ENCODE assay signal across 17 cellular contexts in the genomic region with DNA sequence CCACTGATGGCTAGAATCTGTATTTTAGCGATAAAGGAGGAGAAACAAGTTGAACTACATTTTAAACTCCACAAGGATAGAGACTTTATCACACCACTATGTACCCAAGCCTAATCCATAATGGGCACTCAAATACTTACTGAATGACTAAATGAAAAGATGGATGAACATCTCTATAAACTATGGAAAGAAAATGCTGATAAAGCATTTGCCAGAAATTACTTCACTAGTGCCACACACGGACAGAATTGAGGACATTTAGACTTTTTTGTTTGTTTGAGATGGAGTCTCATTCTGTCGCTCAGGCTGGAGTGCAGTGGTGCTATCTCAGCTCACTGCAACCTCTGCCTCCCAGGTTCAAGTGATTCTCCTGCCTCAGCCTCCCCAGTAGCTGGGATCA. TPM values are rescaled to one million over a fixed set of nuclear protein-coding genes. Genes with fewer than 3 reads are reported as not detected.
DNase-seq lines count a peak whose midpoint lies in the region; ATAC-seq and TF ChIP-seq lines count a peak whose summit lies in the region.
"Had no signal": no experiment of that assay in that cellular context is flagged by ENCODE, and none has a peak within 500 bp of the region (broad histone marks: within the 10 kb centered on the region; RNA-seq: fewer than 3 reads in every experiment).

No MANE protein-coding gene starts in this region.

- 91 to 94% methylated on average over 3 of the region's 3 CpGs for WGBS in thyroid gland, 2 donors

- peak overlapping the region; percentile 96 for H3K4me3 Mint-ChIP-seq in activated naive CD4-positive, alpha-beta T cell treated with anti-CD3 and anti-CD28 coated beads, Interleukin-2, amount 50 U/mL, for 24 hours
- H3K4me3 Mint-ChIP-seq in glutamatergic neuron (ENCODE audit: unreplicated experiment): peak overlapping the region; percentile 97
- H3K4me3 Mint-ChIP-seq in nephron: peak overlapping the region; percentile 94 to 100 (median 96)
- H3K4me3 Mint-ChIP-seq: CD8-positive, alpha-beta T cell had no signal

- peaks cover 10 to 13% of the 10 kb centered on the region in 2 donors for H3K4me1 ChIP-seq in thyroid gland

- intact Hi-C loops in thyroid gland (cut with DNase I): no loop called here

- peaks cover 50% of the 10 kb centered on the region for H3K4me1 Mint-ChIP-seq in activated naive CD4-positive, alpha-beta T cell treated with anti-CD3 and anti-CD28 coated beads, Interleukin-2, amount 50 U/mL, for 24 hours
- H3K4me1 Mint-ChIP-seq in glutamatergic neuron (ENCODE audit: low read depth, unreplicated experiment): peaks cover 11% of the 10 kb centered on the region
- peaks cover 32% of the 10 kb centered on the region for H3K4me1 Mint-ChIP-seq in nephron

- H3K9me3 ChIP-seq in thyroid gland: no peaks in the 10 kb centered on the region

- no peaks in the 10 kb centered on the region for H3K27me3 Mint-ChIP-seq in activated naive CD4-positive, alpha-beta T cell treated with anti-CD3 and anti-CD28 coated beads, Interleukin-2, amount 50 U/mL, for 24 hours
- H3K27me3 Mint-ChIP-seq in glutamatergic neuron (ENCODE audit: unreplicated experiment): peaks cover 2% of the 10 kb centered on the region
- no peaks in the 10 kb centered on the region for H3K27me3 Mint-ChIP-seq in nephron (ENCODE audit: low read depth)

- H3K36me3 ChIP-seq in thyroid gland: no peaks in the 10 kb centered on the region

- TF ChIP-seq CTCF in glutamatergic neuron (IDR thresholded peaks at IDR 0.05; ENCODE audit: partially characterized antibody, unreplicated experiment): no peak
- TF ChIP-seq CTCF in nephron (IDR thresholded peaks at IDR 0.05; ENCODE audit: unreplicated experiment in 3 of 3): no peak
- no peak for TF ChIP-seq CTCF in thyroid gland (IDR thresholded peaks at IDR 0.05)

- no peak overlapping the region for H3K27ac Mint-ChIP-seq in activated naive CD4-positive, alpha-beta T cell treated with anti-CD3 and anti-CD28 coated beads, Interleukin-2, amount 50 U/mL, for 24 hours
- H3K27ac Mint-ChIP-seq in activated naive CD4-positive, alpha-beta T cell treated with anti-CD3 and anti-CD28 coated beads, Interleukin-2, amount 50 U/mL, for 72 hours: peak overlapping the region in 1 of 2 donors; percentile 98
- H3K27ac Mint-ChIP-seq in glutamatergic neuron (ENCODE audit: unreplicated experiment) (no peak overlapping the region), nephron (peak overlapping the region in 1 of 3 experiments; percentile 33)
- H3K27ac Mint-ChIP-seq: GM23338 had no signal

- H3K9me3 Mint-ChIP-seq in activated naive CD4-positive, alpha-beta T cell treated with anti-CD3 and anti-CD28 coated beads, Interleukin-2, amount 50 U/mL, for 24 hours: no peaks in the 10 kb centered on the region
- no peaks in the 10 kb centered on the region for H3K9me3 Mint-ChIP-seq in activated naive CD4-positive, alpha-beta T cell treated with anti-CD3 and anti-CD28 coated beads, Interleukin-2, amount 50 U/mL, for 72 hours
- H3K9me3 Mint-ChIP-seq in glutamatergic neuron (ENCODE audit: unreplicated experiment) (peaks cover 3% of the 10 kb centered on the region), nephron (no peaks in the 10 kb centered on the region)
- H3K9me3 Mint-ChIP-seq: CD8-positive, alpha-beta T cell; GM23338 had no signal

- no peak overlapping the region for H3K27ac ChIP-seq in thyroid gland

- no peaks in the 10 kb centered on the region for H3K27me3 ChIP-seq in thyroid gland

- TF ChIP-seq POLR2A in thyroid gland (IDR thresholded peaks at IDR 0.05): no peak

- DNase-seq in activated naive CD4-positive, alpha-beta T cell treated with anti-CD3 and anti-CD28 coated beads, Interleukin-2, amount 50 U/mL, for 72 hours (ENCODE audit: low spot score in 2 of 2): no peak
- DNase-seq in glutamatergic neuron (no peak), NCI-H510A (lab: John Stamatoyannopoulos, UW) (no peak), thyroid gland (no peak), AG08396 (ENCODE audit: low spot score) (no peak), retina (no peak)
- DNase-seq: AML-193; CD8-positive, alpha-beta T cell; GF-D8; KBM-7; NCI-H1048; NCI-H2227 treated with DMSO at 0.1 percent for 48 hours; NCI-H526; RPMI8226 had no signal

- H3K36me3 Mint-ChIP-seq in activated naive CD4-positive, alpha-beta T cell treated with anti-CD3 and anti-CD28 coated beads, Interleukin-2, amount 50 U/mL, for 24 hours: peaks cover 4% of the 10 kb centered on the region
- H3K36me3 Mint-ChIP-seq in activated naive CD4-positive, alpha-beta T cell treated with anti-CD3 and anti-CD28 coated beads, Interleukin-2, amount 50 U/mL, for 72 hours: peaks cover 17 to 19% of the 10 kb centered on the region in 2 donors
- H3K36me3 Mint-ChIP-seq in glutamatergic neuron (ENCODE audit: unreplicated experiment) (no peaks in the 10 kb centered on the region), nephron (ENCODE audit: low read depth) (no peaks in the 10 kb centered on the region)

- no peak for ATAC-seq in activated naive CD4-positive, alpha-beta T cell treated with anti-CD3 and anti-CD28 coated beads, Interleukin-2, amount 50 U/mL, for 72 hours
- ATAC-seq: CD8-positive, alpha-beta T cell; GM23338 had no signal

- H3K4me3 ChIP-seq in thyroid gland (replicated peaks in 1 of 3): no peak overlapping the region
- H3K4me3 ChIP-seq: GM23338 had no signal

RNA-seq across cellular contexts. Expression of a gene that starts 1.7 kb away (rescaled TPM):
- 10 to 100 TPM; 18.2 to 19.2 TPM for total RNA-seq in activated naive CD4-positive, alpha-beta T cell treated with anti-CD3 and anti-CD28 coated beads, Interleukin-2, amount 50 U/mL, for 72 hours
- total RNA-seq in glutamatergic neuron (ENCODE audit: unreplicated experiment): 20.7 TPM
- total RNA-seq in thyroid gland: 100 to 1,000 TPM in 1 of 4 donors, 10 to 100 TPM in 3; 18.6 to 104 (median 22.5) TPM

RNA-seq across cellular contexts. Expression of a gene that starts 6.1 kb away (rescaled TPM):
- total RNA-seq in activated naive CD4-positive, alpha-beta T cell treated with anti-CD3 and anti-CD28 coated beads, Interleukin-2, amount 50 U/mL, for 72 hours: 10 to 100 TPM; 13.3 to 19.2 TPM
- total RNA-seq in glutamatergic neuron (ENCODE audit: unreplicated experiment) (41.4 TPM), thyroid gland (10 to 100 TPM; 12.4 to 21.5 (median 15.5) TPM)
